11 cellular contexts compared by ENCODE assay signal in the genomic region with DNA sequence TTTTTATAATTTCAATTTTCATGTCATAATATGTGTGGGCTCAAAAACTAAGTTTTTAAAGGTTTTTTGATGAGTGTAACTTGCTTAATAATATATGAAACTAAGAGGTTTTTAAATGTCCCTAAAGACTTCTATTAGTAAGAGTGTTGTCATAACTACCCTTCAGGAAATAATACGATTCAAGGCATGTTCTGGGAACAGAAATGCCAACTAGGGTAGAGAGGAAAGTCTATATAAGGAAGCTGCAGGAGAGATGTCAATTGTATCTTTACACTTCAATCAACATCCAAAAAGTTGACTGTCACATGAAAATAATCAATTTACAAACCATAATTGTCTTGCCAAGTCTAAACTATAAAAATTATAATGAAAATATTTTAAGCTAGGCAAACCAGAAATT.
"Had no signal": no experiment of that assay in that cellular context is flagged by ENCODE, and none has a peak within 500 bp of the region (broad histone marks: within the 10 kb centered on the region; RNA-seq: fewer than 3 reads in every experiment).

No MANE protein-coding gene starts in this region.

- H3K4me3 ChIP-seq: sigmoid colon, tibial artery had no signal

- DNase-seq: activated CD4-positive, alpha-beta T cell treated with anti-CD3 and anti-CD28 coated beads, Interleukin-2, amount 10 ng/mL, durations not matched to agents 24 days and 14 days; activated CD8-positive, alpha-beta T cell treated with anti-CD3 and anti-CD28 coated beads, Interleukin-2, amount 10 ng/mL, durations not matched to agents 7 days and 5 days; activated naive CD4-positive, alpha-beta T cell treated with anti-CD3 and anti-CD28 coated beads for 36 hours; activated naive CD8-positive, alpha-beta T cell treated with anti-CD3 and anti-CD28 coated beads, Interleukin-2, amount 50 U/mL, for 24 hours; activated T-cell treated with anti-CD3 and anti-CD28 coated beads, Interleukin-2, amount 50 U/mL, for 24 hours; anterior cingulate cortex; caudate nucleus; endodermal cell; sigmoid colon; stimulated activated CD4-positive, alpha-beta T cell treated with anti-CD3 and anti-CD28 coated beads, Interleukin-4, amount 100 ng/mL, for 4 hours; tibial artery had no signal
